In genomic region chr10:61901829-61902447, GRCh38 we compare ENCODE assay signal across 8 cellular contexts. TPM values are rescaled to one million over a fixed set of nuclear protein-coding genes. Genes with fewer than 3 reads are reported as not detected.
DNase-seq lines count a peak whose midpoint lies in the region; ATAC-seq and TF ChIP-seq lines count a peak whose summit lies in the region.

No MANE protein-coding gene starts in this region.

- H4K20me1 ChIP-seq in hepatocyte (ENCODE audit: insufficient read depth, poor library complexity, severe bottlenecking) = no peaks in the 10 kb centered on the region

- no peaks in the 10 kb centered on the region for H3K36me3 ChIP-seq in BJ (ENCODE audit: control insufficient read depth, insufficient read depth, low read length)
- H3K36me3 ChIP-seq in hepatocyte (replicated peaks; ENCODE audit: insufficient read depth, low read depth) = no peaks in the 10 kb centered on the region
- no peaks in the 10 kb centered on the region for H3K36me3 ChIP-seq in gastrocnemius medialis

- intact Hi-C loops in gastrocnemius medialis (cut with DNase I; ENCODE audit: low total_unique reads) = loop anchor here (2.0 to 10.0 kb wide), 6 partner anchors 70 to 903 kb away; partner anchors contain the start of gene ADO

- ATAC-seq in activated naive CD4-positive, alpha-beta T cell treated with anti-CD3 and anti-CD28 coated beads, Interleukin-2, amount 50 U/mL, for 72 hours = no peak
- peak in 1 of 2 donors; percentile 6 for ATAC-seq in gastrocnemius medialis

- no peaks in the 10 kb centered on the region for H3K9me3 ChIP-seq in hepatocyte (ENCODE audit: low read depth)
- H3K9me3 ChIP-seq in gastrocnemius medialis = no peaks in the 10 kb centered on the region

- H3K4me2 ChIP-seq in hepatocyte = peak overlapping the region; percentile 90

- H3K4me1 ChIP-seq in hepatocyte (ENCODE audit: insufficient read depth) = peaks cover 29% of the 10 kb centered on the region
- H3K4me1 ChIP-seq in gastrocnemius medialis = peaks cover 36 to 49% of the 10 kb centered on the region in 2 donors

- H3K79me2 ChIP-seq in hepatocyte = peaks cover 51% of the 10 kb centered on the region

- no peak for TF ChIP-seq CTCF in BJ (IDR thresholded peaks at IDR 0.05; ENCODE audit: insufficient read depth, low read depth, low read length)
- TF ChIP-seq CTCF in hepatocyte (IDR thresholded peaks at IDR 0.05; ENCODE audit: poor library complexity) = no peak
- no peak for TF ChIP-seq CTCF in gastrocnemius medialis (IDR thresholded peaks at IDR 0.05 in 4 of 5, conservative IDR thresholded peaks at IDR 0.05 in 1 of 5)

- TF ChIP-seq POLR2A in gastrocnemius medialis (IDR thresholded peaks at IDR 0.05) = no peak

- no peaks in the 10 kb centered on the region for H3K9me3 Mint-ChIP-seq in activated naive CD4-positive, alpha-beta T cell treated with anti-CD3 and anti-CD28 coated beads, Interleukin-2, amount 50 U/mL, for 72 hours

- POLR2A ChIA-PET in BJ (lab: Charles Lee) = interaction anchor here (0.6 to 0.8 kb wide), 3 partner anchors 8 to 318 kb away, joined by 3 read pairs; no protein-coding TSS in a partner anchor

- peak overlapping the region; percentile 100 for H2AFZ ChIP-seq in hepatocyte

- no peaks in the 10 kb centered on the region for H3K9me2 ChIP-seq in hepatocyte (replicated peaks; ENCODE audit: insufficient read depth)

- under 1% methylated on average over 14 of the region's 14 CpGs for WGBS in hepatocyte (ENCODE audit: low lambda C conversion rate, missing lambda C conversion rate)

- CTCF ChIA-PET in BJ (lab: Yijun Ruan, JAX) = interaction anchor here (0.8 to 2.8 kb wide), 8 partner anchors 64 to 346 kb away, joined by 3 to 10 read pairs (median 5); no protein-coding TSS in a partner anchor

- H3K4me3 ChIP-seq in BJ (ENCODE audit: low read depth, low read length) (peak overlapping the region; percentile 57), hepatocyte (peak overlapping the region; percentile 70), gastrocnemius medialis (peak overlapping the region; percentile 76 to 91 (median 89))

- DNase-seq in BJ (ENCODE audit: low read depth) = no peak
- DNase-seq in HPDE6-E6E7 (ENCODE audit: extremely low spot score) = peak; percentile 11
- no peak for DNase-seq in activated naive CD4-positive, alpha-beta T cell treated with anti-CD3 and anti-CD28 coated beads, Interleukin-2, amount 50 U/mL, for 72 hours (ENCODE audit: low spot score in 2 of 2)
- DNase-seq in hepatocyte (ENCODE audit: low spot score) = peak; percentile 28
- DNase-seq in gastrocnemius medialis = no peak
- no peak for DNase-seq in occipital lobe (lab: John Stamatoyannopoulos, UW)
- no peak for DNase-seq in stimulated activated CD4-positive, alpha-beta T cell treated with anti-CD3 and anti-CD28 coated beads, Interleukin-1b, Interleukin-23, amount 100 ng/mL, for 48 hours
- DNase-seq in GM19240 (ENCODE audit: insufficient read length, low spot score) = no peak

- peaks cover 27 to 32% of the 10 kb centered on the region in 2 donors for H3K36me3 Mint-ChIP-seq in activated naive CD4-positive, alpha-beta T cell treated with anti-CD3 and anti-CD28 coated beads, Interleukin-2, amount 50 U/mL, for 72 hours

- H3K27ac ChIP-seq in hepatocyte (peak overlapping the region; percentile 99), gastrocnemius medialis (peak overlapping the region; percentile 90 to 97 (median 94))

- peak overlapping the region; percentile 95 to 98 for H3K27ac Mint-ChIP-seq in activated naive CD4-positive, alpha-beta T cell treated with anti-CD3 and anti-CD28 coated beads, Interleukin-2, amount 50 U/mL, for 72 hours

- in situ Hi-C loops in gastrocnemius medialis (cut with MboI; ENCODE audit: low sequenced_read_pairs in 4 of 4) = loop anchor here in 2 of 4 donors (5.0 to 10.0 kb wide), 2 partner anchors 123 to 140 kb away; no protein-coding TSS in a partner anchor

- H3K27me3 ChIP-seq in BJ (ENCODE audit: control insufficient read depth, insufficient read depth, low read length) (no peaks in the 10 kb centered on the region), hepatocyte (no peaks in the 10 kb centered on the region), gastrocnemius medialis (no peaks in the 10 kb centered on the region)

RNA-seq across cellular contexts. Expression of gene ARID5B, which starts 0.4 kb away (rescaled TPM):
- polyA plus RNA-seq in BJ (2011; rRNA removed) = 73.8 and 74.5 TPM in 2 replicates
- 175 and 186 TPM in 2 replicates for polyA minus RNA-seq in BJ (2011; rRNA and poly(A)+ RNA removed)
- total RNA-seq in activated naive CD4-positive, alpha-beta T cell treated with anti-CD3 and anti-CD28 coated beads, Interleukin-2, amount 50 U/mL, for 72 hours = 10 to 100 TPM; 52.1 to 95.4 TPM
- 55.0 and 56.8 TPM in 2 replicates for total RNA-seq in hepatocyte
- 53.2 and 82.8 TPM in 2 replicates for polyA plus RNA-seq in hepatocyte
- total RNA-seq in gastrocnemius medialis = 100 to 1,000 TPM; 156 to 512 (median 263) TPM
- 27.6 TPM for total RNA-seq in occipital lobe

Comparison
In these comparisons a context has a peak if more than half of its experiments do, and no peak if none do; other contexts are left out.
1. DNase-seq: peak in HPDE6-E6E7 (single experiment) and hepatocyte (single experiment); none in BJ (single experiment), activated naive CD4-positive, alpha-beta T cell treated with anti-CD3 and anti-CD28 coated beads, Interleukin-2, amount 50 U/mL, for 72 hours (0 of 2), gastrocnemius medialis (0 of 2), occipital lobe (single experiment), stimulated activated CD4-positive, alpha-beta T cell treated with anti-CD3 and anti-CD28 coated beads, Interleukin-1b, Interleukin-23, amount 100 ng/mL, for 48 hours (single experiment) and GM19240 (single experiment).
2. Peak in every context shown above with its lines, with median percentiles within 50 percentile points of each other: H3K4me3 ChIP-seq.